Comparison of ENCODE assay signal across 8 cellular contexts in the genomic region with DNA sequence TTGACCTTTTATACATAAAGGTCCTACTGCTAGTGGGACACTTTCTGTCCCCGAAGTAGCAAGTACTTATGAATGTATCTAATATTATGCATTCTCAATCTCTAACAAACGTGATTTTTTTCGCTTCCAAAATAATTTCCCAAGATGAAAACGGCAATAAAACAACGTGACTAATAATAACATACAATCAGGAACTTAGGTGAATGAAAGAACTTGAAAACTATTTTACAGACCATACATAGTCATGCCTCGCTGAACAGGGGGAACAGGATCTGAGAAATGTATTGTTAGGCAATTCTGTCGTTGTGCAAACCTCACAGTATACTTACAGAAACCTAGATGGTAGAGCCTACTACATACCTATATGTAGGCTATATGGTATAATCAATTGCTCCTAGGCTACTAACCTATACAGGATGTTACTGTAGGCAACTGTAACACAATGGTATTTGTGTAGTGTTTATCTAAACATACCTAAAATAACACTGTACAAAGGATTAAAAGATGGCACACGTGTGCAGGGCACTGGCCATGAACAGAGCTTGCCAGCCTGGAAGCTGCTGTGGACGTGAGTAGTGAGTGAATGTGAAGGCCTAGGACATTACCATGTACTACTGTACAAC. TPM values are rescaled to one million over a fixed set of nuclear protein-coding genes. Genes with fewer than 3 reads are reported as not detected.
DNase-seq lines count a peak whose midpoint lies in the region; ATAC-seq and FAIRE-seq lines count a peak whose summit lies in the region.

No MANE protein-coding gene starts in this region.

- H3K27me3 ChIP-seq in CD4-positive, CD25-positive, alpha-beta regulatory T cell (ENCODE audit: control insufficient read depth, insufficient read depth, low read length), result no peaks in the 10 kb centered on the region
- H3K27me3 ChIP-seq in neuron (ENCODE audit: insufficient read depth, low read length), result no peaks in the 10 kb centered on the region

- peak overlapping the region; percentile 92 for H3K27ac ChIP-seq in CD4-positive, CD25-positive, alpha-beta regulatory T cell (ENCODE audit: insufficient read depth, low read length, poor library complexity, severe bottlenecking)

- H3K36me3 Mint-ChIP-seq in CD4-positive, CD25-positive, alpha-beta regulatory T cell, result peaks cover 3% of the 10 kb centered on the region
- H3K36me3 Mint-ChIP-seq in T-cell, result no peaks in the 10 kb centered on the region

- H3K36me3 ChIP-seq in CD4-positive, CD25-positive, alpha-beta regulatory T cell (ENCODE audit: control insufficient read depth, insufficient read depth, low read length), result no peaks in the 10 kb centered on the region
- H3K36me3 ChIP-seq in neuron (ENCODE audit: insufficient read depth, low read length), result no peaks in the 10 kb centered on the region

- POLR2A ChIA-PET in T-cell (lab: Charles Lee), result interaction anchor here (0.5 to 1.3 kb wide), 7 partner anchors 14 to 486 kb away, joined by 3 to 5 read pairs (median 4); no protein-coding TSS in a partner anchor

- H3K9me3 Mint-ChIP-seq in CD4-positive, CD25-positive, alpha-beta regulatory T cell, result no peaks in the 10 kb centered on the region
- no peaks in the 10 kb centered on the region for H3K9me3 Mint-ChIP-seq in T-cell

- FAIRE-seq in HTR-8/SVneo (lab: Jason Lieb, UNC), result no peak

- DNase-seq in CD4-positive, CD25-positive, alpha-beta regulatory T cell, result peak in 1 of 3 donors; percentile 35
- DNase-seq in HS-5 (ENCODE audit: low read depth) (peak; percentile 63), T-cell (no peak), HTR-8/SVneo (ENCODE audit: insufficient read length, low spot score) (no peak)
- no peak for DNase-seq in activated effector memory CD4-positive, alpha-beta T cell treated with Interleukin-2 at 50 U/mL for 16 hours

- peak overlapping the region; percentile 70 to 96 (median 92) for H3K4me3 Mint-ChIP-seq in CD4-positive, CD25-positive, alpha-beta regulatory T cell
- peak overlapping the region; percentile 83 to 100 (median 89) for H3K4me3 Mint-ChIP-seq in T-cell

- CTCF ChIA-PET in T-cell (lab: Charles Lee), result interaction anchor here (0.6 to 2.3 kb wide), 14 partner anchors 10 to 382 kb away, joined by 3 to 9 read pairs (median 4); no protein-coding TSS in a partner anchor

- H3K4me3 ChIP-seq in CD4-positive, CD25-positive, alpha-beta regulatory T cell (ENCODE audit: low read depth, low read length), result peak overlapping the region; percentile 95
- peak overlapping the region; percentile 93 for H3K4me3 ChIP-seq in neuron (ENCODE audit: low read length)

- H3K4me1 ChIP-seq in CD4-positive, CD25-positive, alpha-beta regulatory T cell (ENCODE audit: control insufficient read depth, insufficient read depth, low read length, poor library complexity, severe bottlenecking), result peaks cover 55% of the 10 kb centered on the region
- peaks cover 44% of the 10 kb centered on the region for H3K4me1 ChIP-seq in neuron (ENCODE audit: insufficient read depth, low read length)

- H3K27ac Mint-ChIP-seq in CD4-positive, CD25-positive, alpha-beta regulatory T cell, result peak overlapping the region in 2 of 3 donors; percentile 79 to 93
- peak overlapping the region; percentile 69 to 77 for H3K27ac Mint-ChIP-seq in T-cell

- no peak overlapping the region for H2AFZ ChIP-seq in neuron (ENCODE audit: low read depth, low read length)

- H3K27me3 Mint-ChIP-seq in CD4-positive, CD25-positive, alpha-beta regulatory T cell, result no peaks in the 10 kb centered on the region
- H3K27me3 Mint-ChIP-seq in T-cell, result no peaks in the 10 kb centered on the region

- peaks cover 40 to 72% (median 44%) of the 10 kb centered on the region in 4 donors for H3K4me1 Mint-ChIP-seq in CD4-positive, CD25-positive, alpha-beta regulatory T cell
- peaks cover 65 to 70% (median 67%) of the 10 kb centered on the region in 3 donors for H3K4me1 Mint-ChIP-seq in T-cell

- ATAC-seq in CD4-positive, CD25-positive, alpha-beta regulatory T cell (ENCODE audit: low read depth in 2 of 2), result no peak
- ATAC-seq in T-cell (replicated peaks in 1 of 4), result no peak
- peak; percentile 19 for ATAC-seq in esophagus mucosa
- no peak for ATAC-seq in HG03159 (IDR thresholded peaks at IDR 0.05; ENCODE audit: unreplicated experiment)

- H3K9me3 ChIP-seq in CD4-positive, CD25-positive, alpha-beta regulatory T cell (ENCODE audit: control insufficient read depth in 2 of 2, low read length in 2 of 2), result no peaks in the 10 kb centered on the region
- H3K9me3 ChIP-seq in neuron (ENCODE audit: low read length), result no peaks in the 10 kb centered on the region

RNA-seq across cellular contexts. Expression of a gene that starts 2.5 kb away (rescaled TPM):
- total RNA-seq in CD4-positive, CD25-positive, alpha-beta regulatory T cell, result 84.2 TPM
- 100 to 1,000 TPM in 3 of 4 donors, 10 to 100 TPM in 1; 98.0 to 151 (median 111) TPM for polyA plus RNA-seq in CD4-positive, CD25-positive, alpha-beta regulatory T cell
- total RNA-seq in T-cell (10 to 100 TPM; 66.3 to 77.1 (median 75.4) TPM), esophagus mucosa (137 TPM)
